1 cellular context compared by ENCODE assay signal in genomic region chr17:28996554-28997096, GRCh38.
TF ChIP-seq lines count a peak whose summit lies in the region.

No MANE protein-coding gene starts in this region.

TF ChIP-seq in HepG2, 621 proteins besides CTCF, POLR2A, EP300 and RAD21 (continued from another document and continues in another):
- TF ChIP-seq MXD3 (CRISPR knock-in tag; IDR thresholded peaks at IDR 0.05) (no peak), NONO (IDR thresholded peaks at IDR 0.05) (no peak), NONO (CRISPR knock-in tag; conservative IDR thresholded peaks at IDR 0.05) (peak; percentile 53; the same call in 1 of the 2 replicates), TBX3 (IDR thresholded peaks at IDR 0.05; ENCODE audit: borderline replicate concordance) (no peak), CERS6 (CRISPR knock-in tag; IDR thresholded peaks at IDR 0.05) (no peak), ZNF232 (CRISPR knock-in tag; IDR thresholded peaks at IDR 0.05; ENCODE audit: borderline replicate concordance) (0 out of 2 replicates have a peak, but pooled peaks have one; percentile 43), ZNF784 (CRISPR knock-in tag; IDR thresholded peaks at IDR 0.05; ENCODE audit: borderline replicate concordance) (no peak), PRDM15 (CRISPR knock-in tag; IDR thresholded peaks at IDR 0.05) (no peak), TRAFD1 (CRISPR knock-in tag; IDR thresholded peaks at IDR 0.05; ENCODE audit: borderline replicate concordance) (no peak), HIVEP1 (CRISPR knock-in tag; IDR thresholded peaks at IDR 0.05) (no peak), SMARCC2 (IDR thresholded peaks at IDR 0.05) (no peak), ZNF605 (CRISPR knock-in tag; IDR thresholded peaks at IDR 0.05) (no peak; the same call in 1 of the 2 replicates), LRRFIP1 (CRISPR knock-in tag; conservative IDR thresholded peaks at IDR 0.05) (no peak), MEF2D (CRISPR knock-in tag; IDR thresholded peaks at IDR 0.05) (no peak; the same call in none of the 2 replicates), ZNF275 (CRISPR knock-in tag; IDR thresholded peaks at IDR 0.05; ENCODE audit: borderline replicate concordance) (no peak), KLF13 (CRISPR knock-in tag; IDR thresholded peaks at IDR 0.05) (no peak), TFAP4 (IDR thresholded peaks at IDR 0.05; ENCODE audit: borderline replicate concordance, low read depth) (no peak), HOXD1 (CRISPR knock-in tag; IDR thresholded peaks at IDR 0.05) (no peak; the same call in 1 of the 2 replicates), ARID5B (CRISPR knock-in tag; IDR thresholded peaks at IDR 0.05) (peak; percentile 50), GZF1 (CRISPR knock-in tag; IDR thresholded peaks at IDR 0.05) (peak; percentile 93), ZFP90 (CRISPR knock-in tag; IDR thresholded peaks at IDR 0.05; ENCODE audit: borderline replicate concordance) (peak; percentile 28; the same call in 1 of the 2 replicates), ZNF800 (CRISPR knock-in tag; IDR thresholded peaks at IDR 0.05) (no peak), PHF8 (CRISPR knock-in tag; IDR thresholded peaks at IDR 0.05) (peak; percentile 27; the same call in 1 of the 2 replicates), ATF1 (CRISPR knock-in tag; IDR thresholded peaks at IDR 0.05) (no peak), FUBP1 (CRISPR knock-in tag; IDR thresholded peaks at IDR 0.05; ENCODE audit: borderline replicate concordance) (no peak), ATM (IDR thresholded peaks at IDR 0.05; ENCODE audit: borderline replicate concordance) (no peak), MAFF (IDR thresholded peaks at IDR 0.05; ENCODE audit: low read depth, low read length) (no peak), IRF9 (CRISPR knock-in tag; IDR thresholded peaks at IDR 0.05; ENCODE audit: borderline replicate concordance) (peak; percentile 89; the same call in 1 of the 2 replicates)
